Comparison of ENCODE assay signal across 10 cellular contexts in genomic region chr5:73234156-73234555, GRCh38.
A peak's percentile ranks its signal among the peaks of the same experiment; 100 is the strongest.
DNase-seq lines count a peak whose midpoint lies in the region; ATAC-seq and TF ChIP-seq lines count a peak whose summit lies in the region.
"Had no signal": no experiment of that assay in that cellular context is flagged by ENCODE, and none has a peak within 500 bp of the region (broad histone marks: within the 10 kb centered on the region; RNA-seq: fewer than 3 reads in every experiment).

No MANE protein-coding gene starts in this region.

- TF ChIP-seq CTCF in Peyer's patch (IDR thresholded peaks at IDR 0.05) (no peak), dorsolateral prefrontal cortex (IDR thresholded peaks at IDR 0.05 in 54 of 56, conservative IDR thresholded peaks at IDR 0.05 in 2 of 56; ENCODE audit: low read depth in 1 of 56, partially characterized antibody in 56 of 56) (no peak), omental fat pad (IDR thresholded peaks at IDR 0.05) (no peak)

- no peak overlapping the region for H2BK15ac ChIP-seq in mesendoderm (replicated peaks; ENCODE audit: low read depth)

- H3K27me3 ChIP-seq in Peyer's patch (peaks cover 0 to 22% of the 10 kb centered on the region in 2 donors), dorsolateral prefrontal cortex (peaks cover 10 to 97% (median 70%) of the 10 kb centered on the region in 45 donors), mesendoderm (ENCODE audit: insufficient read depth, low read length, poor library complexity) (peaks cover 46% of the 10 kb centered on the region), subcutaneous abdominal adipose tissue (ENCODE audit: control insufficient read depth in 5 of 5, insufficient read depth in 4 of 5, low read length in 5 of 5) (peaks cover 37 to 56% (median 51%) of the 10 kb centered on the region in 5 donors)

- peak overlapping the region; percentile 90 for H3K4me2 ChIP-seq in mesendoderm (ENCODE audit: low read length)

- no peaks in the 10 kb centered on the region for H3K79me2 ChIP-seq in mesendoderm (ENCODE audit: control insufficient read depth, insufficient read depth, low read length)

- no peak for ATAC-seq in GM18502 (IDR thresholded peaks at IDR 0.05; ENCODE audit: poor library complexity, unreplicated experiment)
- no peak for ATAC-seq in omental fat pad (ENCODE audit: low FRiP score)

- no peak overlapping the region for H3K4ac ChIP-seq in mesendoderm (ENCODE audit: low read depth, low read length)

- H3K9me3 ChIP-seq in Peyer's patch (no peaks in the 10 kb centered on the region), subcutaneous abdominal adipose tissue (ENCODE audit: control insufficient read depth in 5 of 5, low read length in 5 of 5) (no peaks in the 10 kb centered on the region)

- H3K36me3 ChIP-seq in Peyer's patch = no peaks in the 10 kb centered on the region
- H3K36me3 ChIP-seq in mesendoderm (ENCODE audit: control insufficient read depth, insufficient read depth, low read length) = no peaks in the 10 kb centered on the region
- no peaks in the 10 kb centered on the region for H3K36me3 ChIP-seq in subcutaneous abdominal adipose tissue (ENCODE audit: control insufficient read depth in 5 of 5, insufficient read depth in 5 of 5, low read length in 5 of 5)

- no CpG with 5 or more reads among the region's 16 CpGs for WGBS in mesendoderm (ENCODE audit: extremely low coverage, insufficient coverage, low lambda C conversion rate)

- DNase-seq in Peyer's patch = no peak
- no peak for DNase-seq in dorsolateral prefrontal cortex
- no peak for DNase-seq in mesendoderm
- DNase-seq in omental fat pad (ENCODE audit: low spot score) = no peak
- no peak for DNase-seq in stimulated activated naive CD4-positive, alpha-beta T cell treated with Interleukin-2 at 50 U/mL for 16 hours (lab: John Stamatoyannopoulos, UW)
- DNase-seq: activated gamma-delta T cell treated with Interleukin-2 at 50 U/mL for 16 hours, NCI-H1048, T-helper 9 cell had no signal

- H3K27ac ChIP-seq in Peyer's patch = no peak overlapping the region
- H3K27ac ChIP-seq in dorsolateral prefrontal cortex = peak overlapping the region in 1 of 59 donors; percentile 35
- no peak overlapping the region for H3K27ac ChIP-seq in mesendoderm (ENCODE audit: low read depth, low read length)
- H3K27ac ChIP-seq in subcutaneous abdominal adipose tissue (ENCODE audit: low read depth, low read length) = no peak overlapping the region

- no peak for TF ChIP-seq POLR2A in Peyer's patch (IDR thresholded peaks at IDR 0.05)

- H3K79me1 ChIP-seq in mesendoderm (ENCODE audit: low read length) = no peaks in the 10 kb centered on the region

- H3K4me3 ChIP-seq in Peyer's patch = peak overlapping the region in 3 of 4 donors; percentile 18 to 48 (median 47)
- H3K4me3 ChIP-seq in dorsolateral prefrontal cortex = peak overlapping the region in 54 of 59 donors; percentile 6 to 67 (median 50)
- H3K4me3 ChIP-seq in mesendoderm (ENCODE audit: low read length) = no peak overlapping the region
- peak overlapping the region in 4 of 5 donors; percentile 58 to 60 (median 59) for H3K4me3 ChIP-seq in subcutaneous abdominal adipose tissue (ENCODE audit: low read depth in 1 of 5, low read length in 5 of 5)

- H4K8ac ChIP-seq in mesendoderm (ENCODE audit: low read depth, low read length) = no peak overlapping the region

- no peak overlapping the region for H2AK5ac ChIP-seq in mesendoderm (ENCODE audit: low read length)

- H2BK5ac ChIP-seq in mesendoderm (ENCODE audit: low read length) = no peak overlapping the region

- H2BK120ac ChIP-seq in mesendoderm (ENCODE audit: low read depth, low read length) = no peak overlapping the region

- H3K18ac ChIP-seq in mesendoderm (ENCODE audit: low read length) = no peak overlapping the region

- no peak overlapping the region for H4K5ac ChIP-seq in mesendoderm (ENCODE audit: low read length)

- intact Hi-C loops in dorsolateral prefrontal cortex (cut with DNase I) = no loop called here

- H3K56ac ChIP-seq in mesendoderm (ENCODE audit: low read length) = no peak overlapping the region

- H3K4me1 ChIP-seq in Peyer's patch (peaks cover 0 to 14% (median 7%) of the 10 kb centered on the region in 4 donors), mesendoderm (ENCODE audit: control insufficient read depth, low read depth, low read length) (peaks cover 6% of the 10 kb centered on the region), subcutaneous abdominal adipose tissue (ENCODE audit: control insufficient read depth in 5 of 5, insufficient read depth in 5 of 5, low read length in 5 of 5) (peaks cover 0 to 21% (median 18%) of the 10 kb centered on the region in 5 donors)

- H3K9ac ChIP-seq in mesendoderm (ENCODE audit: low read length) (no peak overlapping the region), subcutaneous abdominal adipose tissue (ENCODE audit: low read length in 5 of 5) (no peak overlapping the region)

- H3K23ac ChIP-seq in mesendoderm (ENCODE audit: low read length) = no peak overlapping the region
